ENCODE assay signal across 8 cellular contexts in genomic region chr1:237901284-237901870, GRCh38.
A peak's percentile ranks its signal among the peaks of the same experiment; 100 is the strongest.
DNase-seq lines count a peak whose midpoint lies in the region; ATAC-seq lines count a peak whose summit lies in the region.

No MANE protein-coding gene starts in this region.

- ATAC-seq in HG02884 (IDR thresholded peaks at IDR 0.05; ENCODE audit: unreplicated experiment): peak; percentile 70
- ATAC-seq in HG03135 (IDR thresholded peaks at IDR 0.05; ENCODE audit: unreplicated experiment): no peak
- ATAC-seq in GM18858 (IDR thresholded peaks at IDR 0.05; ENCODE audit: unreplicated experiment): no peak
- ATAC-seq in HG03196 (IDR thresholded peaks at IDR 0.05; ENCODE audit: unreplicated experiment): no peak
- ATAC-seq in GM19023 (IDR thresholded peaks at IDR 0.05; ENCODE audit: unreplicated experiment): no peak

- H3K9me3 ChIP-seq in iPS DF 6.9 (ENCODE audit: control insufficient read depth, insufficient read depth, low read length): no peaks in the 10 kb centered on the region

- H3K4me1 ChIP-seq in iPS DF 6.9 (ENCODE audit: control insufficient read depth, insufficient read depth, low read length): no peaks in the 10 kb centered on the region

- DNase-seq in ELF-1 (ENCODE audit: low read depth, low spot score) (peak; percentile 18), SHP77 treated with DMSO at 0.1 percent for 48 hours (lab: John Stamatoyannopoulos, UW) (peak; percentile 2), iPS DF 6.9 (ENCODE audit: low read depth, low spot score) (peak; percentile 37)

- H3K4me3 ChIP-seq in iPS DF 6.9 (ENCODE audit: low read length): no peak overlapping the region

- H3K36me3 ChIP-seq in iPS DF 6.9 (ENCODE audit: control insufficient read depth, insufficient read depth, low read length): no peaks in the 10 kb centered on the region

- no peaks in the 10 kb centered on the region for H3K27me3 ChIP-seq in iPS DF 6.9 (ENCODE audit: control insufficient read depth, insufficient read depth, low read length)

- WGBS in iPS DF 6.9 (ENCODE audit: insufficient coverage, insufficient read length): no CpG with 5 or more reads among the region's 4 CpGs

- H3K27ac ChIP-seq in iPS DF 6.9 (ENCODE audit: low read length): no peak overlapping the region
